ENCODE assay signal across 6 cellular contexts in the genomic region with DNA sequence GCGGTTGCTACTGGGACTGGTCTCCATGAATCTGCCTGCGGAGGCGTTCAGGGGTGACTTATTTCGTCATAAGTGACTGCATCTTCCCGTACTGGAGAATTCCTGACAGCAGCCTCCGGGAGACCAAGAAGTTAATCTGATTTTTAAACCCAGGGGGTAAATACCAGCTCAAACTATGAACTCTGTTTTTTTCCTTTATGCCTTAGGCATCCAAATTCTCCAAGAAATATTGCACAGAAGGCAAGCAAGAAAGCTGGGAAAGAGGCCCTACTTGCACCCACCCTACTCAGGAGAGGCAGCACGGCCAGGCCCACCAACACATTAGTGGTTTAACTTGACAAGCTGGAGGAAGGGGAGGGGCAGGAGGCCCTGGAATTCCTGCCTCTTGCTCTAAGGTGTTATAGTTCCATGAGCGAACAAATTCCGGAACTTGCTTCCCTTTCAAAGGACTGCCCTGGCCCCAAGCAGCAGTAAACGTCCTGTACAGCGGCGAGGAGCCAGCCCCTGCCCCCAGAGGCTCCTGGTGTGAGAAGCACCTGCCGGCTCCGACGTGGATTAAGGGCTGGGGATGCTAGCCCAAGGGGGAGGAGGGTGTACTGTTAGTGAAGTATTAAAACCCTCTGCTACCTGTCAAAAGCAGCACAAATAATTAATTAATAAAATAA.
"Had no signal": no experiment of that assay in that cellular context is flagged by ENCODE, and none has a peak within 500 bp of the region (broad histone marks: within the 10 kb centered on the region; RNA-seq: fewer than 3 reads in every experiment).

No MANE protein-coding gene starts in this region.

- H3K9me3 Mint-ChIP-seq: activated CD8-positive, alpha-beta T cell treated with anti-CD3 and anti-CD28 coated beads for 36 hours; activated T-cell treated with anti-CD3 and anti-CD28 coated beads, Interleukin-2, amount 50 U/mL, for 72 hours; immature natural killer cell had no signal

- H3K27me3 ChIP-seq: body of pancreas, right lobe of liver had no signal

- H3K27ac ChIP-seq: body of pancreas, right lobe of liver had no signal

- H3K27me3 Mint-ChIP-seq: activated CD4-positive, alpha-beta T cell treated with anti-CD3 and anti-CD28 coated beads for 36 hours; activated CD8-positive, alpha-beta T cell treated with anti-CD3 and anti-CD28 coated beads for 36 hours had no signal

- H3K36me3 ChIP-seq: right lobe of liver had no signal

- H3K4me1 ChIP-seq: body of pancreas, right lobe of liver had no signal

- H3K4me3 Mint-ChIP-seq: activated CD4-positive, alpha-beta T cell treated with anti-CD3 and anti-CD28 coated beads for 36 hours; activated CD8-positive, alpha-beta T cell treated with anti-CD3 and anti-CD28 coated beads for 36 hours; activated T-cell treated with anti-CD3 and anti-CD28 coated beads, Interleukin-2, amount 50 U/mL, for 72 hours had no signal

- H3K27ac Mint-ChIP-seq: activated CD8-positive, alpha-beta T cell treated with anti-CD3 and anti-CD28 coated beads for 36 hours had no signal

- H3K9me3 ChIP-seq: body of pancreas, right lobe of liver had no signal

- H3K4me3 ChIP-seq: body of pancreas, right lobe of liver had no signal
